ENCODE assay signal across 9 cellular contexts in the genomic region with DNA sequence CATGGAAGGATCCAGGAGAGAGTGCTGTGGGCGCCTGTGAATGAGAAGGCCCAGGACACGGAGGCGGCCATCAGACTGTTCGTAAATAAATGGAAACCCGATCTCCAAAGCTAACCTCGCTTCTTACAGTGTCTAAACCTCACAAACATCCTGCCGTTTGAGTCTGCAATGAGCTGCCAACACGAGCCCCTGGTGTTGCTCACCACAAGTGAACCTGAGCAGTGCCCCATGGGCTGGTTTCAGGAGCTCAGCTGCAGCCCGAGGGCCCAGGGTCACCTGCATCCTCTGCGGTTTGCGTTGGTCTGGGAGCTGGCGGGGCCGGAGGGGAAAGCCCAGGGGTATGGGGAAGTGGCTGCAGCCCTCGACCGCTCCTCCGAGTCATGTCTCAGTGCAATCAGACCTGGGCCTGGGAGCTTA. TPM values are rescaled to one million over a fixed set of nuclear protein-coding genes. Genes with fewer than 3 reads are reported as not detected.
DNase-seq lines count a peak whose midpoint lies in the region; ATAC-seq and TF ChIP-seq lines count a peak whose summit lies in the region.
"Had no signal": no experiment of that assay in that cellular context is flagged by ENCODE, and none has a peak within 500 bp of the region (broad histone marks: within the 10 kb centered on the region; RNA-seq: fewer than 3 reads in every experiment).

No MANE protein-coding gene starts in this region.

- no peak for TF ChIP-seq POLR2A in prostate gland (IDR thresholded peaks at IDR 0.05)

- no peak overlapping the region for H3K27ac Mint-ChIP-seq in activated CD8-positive, alpha-beta T cell treated with anti-CD3 and anti-CD28 coated beads for 36 hours
- H3K27ac Mint-ChIP-seq in activated CD8-positive, alpha-beta T cell treated with anti-CD3 and anti-CD28 coated beads, Interleukin-2, amount 10 ng/mL, durations not matched to agents 7 days and 5 days = no peak overlapping the region

- H3K36me3 ChIP-seq in prostate gland = no peaks in the 10 kb centered on the region

- no peak overlapping the region for H3K4me3 Mint-ChIP-seq in activated CD8-positive, alpha-beta T cell treated with anti-CD3 and anti-CD28 coated beads for 36 hours
- H3K4me3 Mint-ChIP-seq in activated CD8-positive, alpha-beta T cell treated with anti-CD3 and anti-CD28 coated beads, Interleukin-2, amount 10 ng/mL, durations not matched to agents 7 days and 5 days = no peak overlapping the region

- no peaks in the 10 kb centered on the region for H3K9me3 Mint-ChIP-seq in activated CD8-positive, alpha-beta T cell treated with anti-CD3 and anti-CD28 coated beads for 36 hours
- H3K9me3 Mint-ChIP-seq in activated CD8-positive, alpha-beta T cell treated with anti-CD3 and anti-CD28 coated beads, Interleukin-2, amount 10 ng/mL, durations not matched to agents 7 days and 5 days (ENCODE audit: insufficient read depth) = no peaks in the 10 kb centered on the region

- CTCF ChIA-PET in activated CD8-positive, alpha-beta T cell treated with anti-CD3 and anti-CD28 coated beads for 36 hours (lab: Charles Lee) = interaction anchor here (1.7 kb wide), 1 partner anchor 97 kb away, joined by 4 read pairs; no protein-coding TSS in a partner anchor
- CTCF ChIA-PET in activated CD8-positive, alpha-beta T cell treated with anti-CD3 and anti-CD28 coated beads, Interleukin-2, amount 10 ng/mL, durations not matched to agents 7 days and 5 days (lab: Charles Lee) = no interaction called here

- H3K27ac ChIP-seq in HL-60 (replicated peaks) (peak overlapping the region; percentile 84), prostate gland (no peak overlapping the region)

- no peak overlapping the region for H3K4me3 ChIP-seq in HL-60 (replicated peaks; ENCODE audit: insufficient read depth, low read length)
- H3K4me3 ChIP-seq in prostate gland = no peak overlapping the region

- TF ChIP-seq CTCF in activated CD8-positive, alpha-beta T cell treated with anti-CD3 and anti-CD28 coated beads for 36 hours (IDR thresholded peaks at IDR 0.05) = no peak
- TF ChIP-seq CTCF in HL-60 (IDR thresholded peaks at IDR 0.05; ENCODE audit: insufficient read depth, low read length) (no peak), prostate gland (IDR thresholded peaks at IDR 0.05) (no peak)

- ATAC-seq in activated CD8-positive, alpha-beta T cell treated with anti-CD3 and anti-CD28 coated beads for 36 hours = peak; percentile 34
- ATAC-seq in activated CD8-positive, alpha-beta T cell treated with anti-CD3 and anti-CD28 coated beads, Interleukin-2, amount 10 ng/mL, durations not matched to agents 7 days and 5 days = no peak
- ATAC-seq in Right ventricle myocardium superior (ENCODE audit: poor library complexity) (peak; percentile 16), GM18867 (IDR thresholded peaks at IDR 0.05; ENCODE audit: unreplicated experiment) (no peak)

- peaks cover 5% of the 10 kb centered on the region for H3K4me1 Mint-ChIP-seq in activated CD8-positive, alpha-beta T cell treated with anti-CD3 and anti-CD28 coated beads for 36 hours (ENCODE audit: low read depth)
- peaks cover 5% of the 10 kb centered on the region for H3K4me1 Mint-ChIP-seq in activated CD8-positive, alpha-beta T cell treated with anti-CD3 and anti-CD28 coated beads, Interleukin-2, amount 10 ng/mL, durations not matched to agents 7 days and 5 days (ENCODE audit: low read depth)

- peak; percentile 18 for DNase-seq in activated CD8-positive, alpha-beta T cell treated with anti-CD3 and anti-CD28 coated beads for 36 hours
- DNase-seq in activated CD8-positive, alpha-beta T cell treated with anti-CD3 and anti-CD28 coated beads, Interleukin-2, amount 10 ng/mL, durations not matched to agents 7 days and 5 days = no peak
- DNase-seq in HL-60 (ENCODE audit: low read depth in 1 of 2, low spot score in 1 of 2) = peak; percentile 83 to 96
- no peak for DNase-seq in Right ventricle myocardium superior
- no peak for DNase-seq in NCI-H69 (lab: John Stamatoyannopoulos, UW)
- no peak for DNase-seq in prostate gland (ENCODE audit: low spot score)
- DNase-seq in epidermal melanocyte (ENCODE audit: insufficient read length, low spot score) = no peak
- DNase-seq: 8988T had no signal

- peaks cover 22% of the 10 kb centered on the region for H3K27me3 Mint-ChIP-seq in activated CD8-positive, alpha-beta T cell treated with anti-CD3 and anti-CD28 coated beads for 36 hours
- H3K27me3 Mint-ChIP-seq in activated CD8-positive, alpha-beta T cell treated with anti-CD3 and anti-CD28 coated beads, Interleukin-2, amount 10 ng/mL, durations not matched to agents 7 days and 5 days (ENCODE audit: low read depth) = peaks cover 16% of the 10 kb centered on the region

- intact Hi-C loops in activated CD8-positive, alpha-beta T cell treated with anti-CD3 and anti-CD28 coated beads for 36 hours (cut with micrococcal nuclease) = no loop called here
- intact Hi-C loops in Right ventricle myocardium superior (cut with DNase I) = no loop called here
- intact Hi-C loops in prostate gland (cut with DNase I) = no loop called here

- H3K9me3 ChIP-seq in prostate gland = no peaks in the 10 kb centered on the region

- H3K27me3 ChIP-seq in HL-60 (ENCODE audit: insufficient read depth, poor library complexity, severe bottlenecking) = no peaks in the 10 kb centered on the region
- H3K27me3 ChIP-seq in prostate gland (replicated peaks; ENCODE audit: insufficient read depth) = no peaks in the 10 kb centered on the region

- POLR2A ChIA-PET in activated CD8-positive, alpha-beta T cell treated with anti-CD3 and anti-CD28 coated beads for 36 hours (lab: Charles Lee) = interaction anchor here (1.0 kb wide), 1 partner anchor 31 kb away, joined by 4 read pairs; no protein-coding TSS in a partner anchor
- POLR2A ChIA-PET in activated CD8-positive, alpha-beta T cell treated with anti-CD3 and anti-CD28 coated beads, Interleukin-2, amount 10 ng/mL, durations not matched to agents 7 days and 5 days (lab: Charles Lee) = interaction anchor here (1.1 kb wide), 1 partner anchor 104 kb away, joined by 3 read pairs; a partner anchor contains a TSS

- H3K36me3 Mint-ChIP-seq in activated CD8-positive, alpha-beta T cell treated with anti-CD3 and anti-CD28 coated beads for 36 hours (ENCODE audit: low read depth) = no peaks in the 10 kb centered on the region
- no peaks in the 10 kb centered on the region for H3K36me3 Mint-ChIP-seq in activated CD8-positive, alpha-beta T cell treated with anti-CD3 and anti-CD28 coated beads, Interleukin-2, amount 10 ng/mL, durations not matched to agents 7 days and 5 days (ENCODE audit: low read depth)

- WGBS in prostate gland = 69% methylated on average over 16 of the region's 16 CpGs

- no peaks in the 10 kb centered on the region for H3K4me1 ChIP-seq in prostate gland (replicated peaks)

RNA-seq across cellular contexts. Expression of a gene that starts 57.9 kb away (rescaled TPM):
- total RNA-seq in activated CD8-positive, alpha-beta T cell treated with anti-CD3 and anti-CD28 coated beads for 36 hours = 10 to 100 TPM; 23.2 to 23.8 TPM
- total RNA-seq in activated CD8-positive, alpha-beta T cell treated with anti-CD3 and anti-CD28 coated beads, Interleukin-2, amount 10 ng/mL, durations not matched to agents 7 days and 5 days = 1 to 10 TPM; 3.8 to 4.2 TPM
- 89.0 TPM for total RNA-seq in Right ventricle myocardium superior
- 10 to 100 TPM; 69.5 to 84.1 TPM for total RNA-seq in prostate gland

Comparison
In these comparisons a context has a peak if more than half of its experiments do, and no peak if none do; other contexts are left out.
1. ATAC-seq: peak in activated CD8-positive, alpha-beta T cell treated with anti-CD3 and anti-CD28 coated beads for 36 hours (single experiment) and Right ventricle myocardium superior (single experiment); none in activated CD8-positive, alpha-beta T cell treated with anti-CD3 and anti-CD28 coated beads, Interleukin-2, amount 10 ng/mL, durations not matched to agents 7 days and 5 days (single experiment) and GM18867 (single experiment).
2. DNase-seq: peak in activated CD8-positive, alpha-beta T cell treated with anti-CD3 and anti-CD28 coated beads for 36 hours (single experiment) and HL-60 (2 of 2); none in activated CD8-positive, alpha-beta T cell treated with anti-CD3 and anti-CD28 coated beads, Interleukin-2, amount 10 ng/mL, durations not matched to agents 7 days and 5 days (single experiment), Right ventricle myocardium superior (single experiment), NCI-H69 (single experiment), prostate gland (single experiment) and epidermal melanocyte (single experiment).
3. RNA of a gene that starts 57.9 kb away (total RNA-seq): 89.0 TPM in Right ventricle myocardium superior (single experiment), 69.5 to 84.1 TPM in prostate gland and 23.2 to 23.8 TPM in activated CD8-positive, alpha-beta T cell treated with anti-CD3 and anti-CD28 coated beads for 36 hours; 3.8 to 4.2 TPM in activated CD8-positive, alpha-beta T cell treated with anti-CD3 and anti-CD28 coated beads, Interleukin-2, amount 10 ng/mL, durations not matched to agents 7 days and 5 days; every median in the first group is over 4 times any median in the second.